In the genomic region with DNA sequence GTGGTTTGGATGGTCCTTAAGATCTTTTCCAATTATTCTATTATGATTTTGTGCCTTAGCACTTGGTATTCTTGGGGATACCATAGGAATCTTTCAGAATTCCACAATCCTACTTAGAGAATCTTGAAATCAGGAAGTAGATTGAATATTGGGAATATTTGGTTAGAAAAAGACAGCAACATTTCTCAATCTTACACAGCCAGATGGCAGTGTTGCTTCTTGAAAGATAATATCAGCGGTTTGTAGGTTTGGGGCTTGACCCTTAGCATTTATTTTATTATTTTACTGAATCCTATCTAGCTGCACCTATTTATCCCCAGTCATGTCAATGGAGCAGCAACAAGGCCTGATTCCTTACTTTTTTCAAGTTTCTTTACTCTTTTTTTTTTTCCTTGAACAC, we compare ENCODE assay signal across 11 cellular contexts. TPM values are rescaled to one million over a fixed set of nuclear protein-coding genes. Genes with fewer than 3 reads are reported as not detected.
DNase-seq lines count a peak whose midpoint lies in the region; ATAC-seq and TF ChIP-seq lines count a peak whose summit lies in the region.
"Had no signal": no experiment of that assay in that cellular context is flagged by ENCODE, and none has a peak within 500 bp of the region (broad histone marks: within the 10 kb centered on the region; RNA-seq: fewer than 3 reads in every experiment).

No MANE protein-coding gene starts in this region.

- intact Hi-C loops in Calu3 (cut with micrococcal nuclease; ENCODE audit: unreplicated experiment), result loop anchor here (1.0 to 10.0 kb wide), 3 partner anchors 131 to 229 kb away; no protein-coding TSS in a partner anchor

- no peaks in the 10 kb centered on the region for H3K36me3 Mint-ChIP-seq in Calu3 (ENCODE audit: insufficient read depth, unreplicated experiment)

- H3K4me3 ChIP-seq in HFF-Myc (replicated peaks; ENCODE audit: low read depth, low read length), result no peak overlapping the region
- H3K4me3 ChIP-seq: colonic mucosa, lung had no signal

- H3K9me3 Mint-ChIP-seq in Calu3 (ENCODE audit: low read depth, unreplicated experiment), result peaks cover 6% of the 10 kb centered on the region

- BruUV-seq in Calu3 (replicated peaks; lab: Mats Ljungman, UMichigan), result no TSS peak

- H3K27ac Mint-ChIP-seq in Calu3 (ENCODE audit: unreplicated experiment), result no peak overlapping the region

- H3K27me3 Mint-ChIP-seq in Calu3 (ENCODE audit: unreplicated experiment), result no peaks in the 10 kb centered on the region

- peaks cover 11% of the 10 kb centered on the region for H3K4me1 Mint-ChIP-seq in Calu3 (ENCODE audit: low read depth, unreplicated experiment)

- TF ChIP-seq CTCF in AG09319 (IDR thresholded peaks at IDR 0.05; ENCODE audit: low read depth, low read length) (peak; percentile 38), HFF-Myc (IDR thresholded peaks at IDR 0.05; ENCODE audit: low read depth, low read length, missing control alignments) (peak; percentile 14), Calu3 (IDR thresholded peaks at IDR 0.05; ENCODE audit: unreplicated experiment) (no peak)

- CTCF ChIA-PET in Calu3 (lab: Charles Lee), result no interaction called here

- ATAC-seq in left lobe of liver, result peak; percentile 25
- ATAC-seq in GM19324 (IDR thresholded peaks at IDR 0.05; ENCODE audit: low FRiP score, unreplicated experiment), result no peak

- no peak overlapping the region for H3K4me3 Mint-ChIP-seq in Calu3 (ENCODE audit: low read depth, unreplicated experiment)

- DNase-seq in AG09319 (ENCODE audit: extremely low read depth, low read depth) (no peak), HFF-Myc (ENCODE audit: extremely low read depth, low read depth) (no peak), astrocyte of the hippocampus (ENCODE audit: low read depth, low spot score) (peak; percentile 13), left lobe of liver (ENCODE audit: low spot score) (no peak), Calu3 (no peak), SHP77 (lab: John Stamatoyannopoulos, UW) (no peak)
- no peak for DNase-seq in effector CD8-positive, alpha-beta T cell (lab: John Stamatoyannopoulos, UW)
- DNase-seq: colonic mucosa had no signal

RNA-seq across cellular contexts. Expression of a gene that starts 28.6 kb away (rescaled TPM):
- total RNA-seq in left lobe of liver (not detected), Calu3 (2022) (not detected in 2 replicates)
- total RNA-seq: activated CD8-positive, alpha-beta memory T cell treated with anti-CD3 and anti-CD28 coated beads for 36 hours; colonic mucosa; lung had no signal

RNA-seq across cellular contexts. Expression of a gene that starts 33.7 kb away (rescaled TPM):
- not detected for total RNA-seq in left lobe of liver
- not detected in 2 replicates for total RNA-seq in Calu3 (2022)
- total RNA-seq: activated CD8-positive, alpha-beta memory T cell treated with anti-CD3 and anti-CD28 coated beads for 36 hours; lung had no signal

RNA-seq across cellular contexts. Expression of a gene that starts 33.7 kb away (rescaled TPM):
- not detected for total RNA-seq in left lobe of liver
- not detected in 2 replicates for total RNA-seq in Calu3 (2022)
- total RNA-seq: activated CD8-positive, alpha-beta memory T cell treated with anti-CD3 and anti-CD28 coated beads for 36 hours; colonic mucosa; lung had no signal

RNA-seq across cellular contexts. Expression of a gene that starts 45.0 kb away (rescaled TPM):
- total RNA-seq in left lobe of liver (not detected), Calu3 (2022) (not detected in 2 replicates)
- total RNA-seq: activated CD8-positive, alpha-beta memory T cell treated with anti-CD3 and anti-CD28 coated beads for 36 hours; colonic mucosa; lung had no signal
